8 cellular contexts compared by ENCODE assay signal in genomic region chr11:35485656-35486318, GRCh38. TPM values are rescaled to one million over a fixed set of nuclear protein-coding genes. Genes with fewer than 3 reads are reported as not detected.
DNase-seq lines count a peak whose midpoint lies in the region; ATAC-seq and TF ChIP-seq lines count a peak whose summit lies in the region.

No MANE protein-coding gene starts in this region.

- DNase-seq in GM19240 (ENCODE audit: insufficient read length, low spot score), result peak; percentile 55
- DNase-seq in NCI-H526 (lab: John Stamatoyannopoulos, UW), result peak; percentile 70 to 94
- peak; percentile 63 to 73 for DNase-seq in activated CD4-positive, alpha-beta T cell treated with anti-CD3 and anti-CD28 coated beads, Interleukin-2, amount 50 U/mL, for 4 hours
- DNase-seq in dorsolateral prefrontal cortex, result peak; percentile 68 to 89 (median 82)
- DNase-seq in lung (ENCODE audit: low spot score), result peak; percentile 84
- peak; percentile 42 for DNase-seq in stimulated activated CD8-positive, alpha-beta memory T cell treated with anti-CD3 and anti-CD28 coated beads, Interleukin-12 subunit alpha, Interleukin-12 subunit beta, amount 100 ng/mL, for 4 hours (ENCODE audit: low read depth)

- H3K36me3 ChIP-seq in lung (ENCODE audit: control insufficient read depth in 2 of 2, insufficient read depth in 2 of 2, low read length in 2 of 2), result no peaks in the 10 kb centered on the region

- H3K4me3 ChIP-seq in dorsolateral prefrontal cortex, result no peak overlapping the region
- no peak overlapping the region for H3K4me3 ChIP-seq in lung

- peak; percentile 82 for ATAC-seq in HG03457 (IDR thresholded peaks at IDR 0.05; ENCODE audit: unreplicated experiment)
- ATAC-seq in lung (ENCODE audit: insufficient read depth, low FRiP score), result peak; percentile 91

- H3K27ac ChIP-seq in C4-2B, result no peak overlapping the region
- peak overlapping the region in 7 of 59 donors; percentile 35 to 56 (median 45) for H3K27ac ChIP-seq in dorsolateral prefrontal cortex
- no peak overlapping the region for H3K27ac ChIP-seq in lung (ENCODE audit: low read depth in 1 of 2, low read length in 1 of 2)

- H3K27me3 ChIP-seq in dorsolateral prefrontal cortex, result no peaks in the 10 kb centered on the region
- peaks cover 1% of the 10 kb centered on the region for H3K27me3 ChIP-seq in lung (ENCODE audit: control insufficient read depth, insufficient read depth)

- H3K4me1 ChIP-seq in lung (ENCODE audit: control insufficient read depth in 2 of 2, insufficient read depth in 2 of 2, low read length in 2 of 2), result no peaks in the 10 kb centered on the region

- H3K9me3 ChIP-seq in lung (ENCODE audit: control insufficient read depth in 2 of 2, insufficient read depth in 1 of 2, low read length in 1 of 2), result peaks cover 0 to 5% of the 10 kb centered on the region in 2 donors

- TF ChIP-seq CTCF in C4-2B (conservative IDR thresholded peaks at IDR 0.05) (peak; percentile 98), dorsolateral prefrontal cortex (IDR thresholded peaks at IDR 0.05 in 54 of 56, conservative IDR thresholded peaks at IDR 0.05 in 2 of 56; ENCODE audit: low read depth in 1 of 56, partially characterized antibody in 56 of 56) (peak; percentile 74 to 96 (median 90)), lung (IDR thresholded peaks at IDR 0.05; ENCODE audit: control extremely low read depth, extremely low read depth) (peak; percentile 74)

- 17 to 18% methylated on average over 12 of the region's 12 CpGs for WGBS in lung, 2 donors

- intact Hi-C loops in dorsolateral prefrontal cortex (cut with DNase I), result loop anchor here in 1 of 2 donors (5.0 kb wide), 2 partner anchors 558 to 782 kb away; no protein-coding TSS in a partner anchor

RNA-seq across cellular contexts. Expression of gene PAMR1, which starts 39.6 kb away (rescaled TPM):
- total RNA-seq in dorsolateral prefrontal cortex (10 to 100 TPM; 10.9 to 64.3 (median 22.6) TPM), lung (10 to 100 TPM in 1 of 2 donors, 1 to 10 TPM in 1; 1.8 to 15.2 TPM)
- polyA plus RNA-seq in lung, result under 1 TPM; 0.60 to 0.87 TPM
